Comparison of ENCODE assay signal across 17 cellular contexts in genomic region chr2:183193904-183194303, GRCh38.
"Had no signal": no experiment of that assay in that cellular context is flagged by ENCODE, and none has a peak within 500 bp of the region (broad histone marks: within the 10 kb centered on the region; RNA-seq: fewer than 3 reads in every experiment).

No MANE protein-coding gene starts in this region.

- H3K4me1 ChIP-seq: heart left ventricle, stomach, transverse colon had no signal

- H3K4me1 Mint-ChIP-seq: natural killer cell, neural crest cell had no signal

- H3K36me3 ChIP-seq: ovary had no signal

- ATAC-seq: heart left ventricle, natural killer cell, right cardiac atrium had no signal

- H3K9me3 Mint-ChIP-seq: natural killer cell had no signal

- H3K9me3 ChIP-seq: stomach, thoracic aorta had no signal

- H3K4me3 ChIP-seq: coronary artery, heart left ventricle, ovary, stomach, thoracic aorta, transverse colon had no signal

- DNase-seq: effector CD4-positive, alpha-beta T cell; heart left ventricle; hippocampal formation; kidney glomerular epithelial cell; natural killer cell; nucleus accumbens; ovary; right cardiac atrium; small intestine; stimulated activated CD4-positive, alpha-beta T cell treated with anti-CD3 and anti-CD28 coated beads, Interleukin-12 subunit alpha, Interleukin-12 subunit beta, amount 100 ng/mL, for 4 hours; stimulated activated naive CD4-positive, alpha-beta T cell; stomach; substantia nigra; transverse colon had no signal

- H3K4me3 Mint-ChIP-seq: natural killer cell, neural crest cell had no signal

- H3K27me3 ChIP-seq: heart left ventricle, stomach, transverse colon had no signal

- H3K27ac Mint-ChIP-seq: natural killer cell had no signal

- H3K27ac ChIP-seq: coronary artery, heart left ventricle, ovary, stomach, thoracic aorta, transverse colon had no signal
